In the genomic region with DNA sequence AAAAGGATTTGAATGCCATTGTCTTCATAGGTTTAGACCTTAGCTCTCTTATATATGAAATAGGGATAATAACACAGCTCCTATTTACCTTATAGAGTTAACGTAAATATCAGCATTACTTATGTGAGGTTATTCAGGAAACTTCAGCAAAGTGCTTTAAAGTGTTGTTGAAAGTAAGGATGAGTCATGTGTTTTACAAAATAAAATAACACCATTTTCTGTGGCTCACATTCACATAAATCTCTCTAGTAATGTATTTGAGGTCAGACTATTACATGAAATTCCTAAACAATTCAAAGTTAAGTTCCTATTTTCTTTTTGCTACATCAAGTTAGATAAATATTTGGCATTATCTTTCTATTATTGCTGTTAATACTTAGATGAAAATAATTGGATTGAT, we compare ENCODE assay signal across 31 cellular contexts. TPM values are rescaled to one million over a fixed set of nuclear protein-coding genes. Genes with fewer than 3 reads are reported as not detected.
A peak's percentile ranks its signal among the peaks of the same experiment; 100 is the strongest.
DNase-seq lines count a peak whose midpoint lies in the region; ATAC-seq and TF ChIP-seq lines count a peak whose summit lies in the region.
"Had no signal": no experiment of that assay in that cellular context is flagged by ENCODE, and none has a peak within 500 bp of the region (broad histone marks: within the 10 kb centered on the region; RNA-seq: fewer than 3 reads in every experiment).

No MANE protein-coding gene starts in this region.

- H3K4me1 ChIP-seq in mammary epithelial cell (ENCODE audit: insufficient read depth, low read length), result peaks cover 16% of the 10 kb centered on the region
- H3K4me1 ChIP-seq: Caco-2, right lobe of liver, transverse colon had no signal

- dilution Hi-C loops in mammary epithelial cell (cut with HindIII; ENCODE audit: low sequenced_read_pairs), result no loop called here

- no peaks in the 10 kb centered on the region for H3K36me3 ChIP-seq in mammary epithelial cell (ENCODE audit: insufficient read depth, low read length)
- H3K36me3 ChIP-seq in H7 (replicated peaks; ENCODE audit: control insufficient read depth, insufficient read depth, low read length), result no peaks in the 10 kb centered on the region
- H3K36me3 ChIP-seq: right lobe of liver, transverse colon had no signal

- H3K9me3 ChIP-seq in mammary epithelial cell (replicated peaks; ENCODE audit: insufficient read depth, low read length), result no peaks in the 10 kb centered on the region
- H3K9me3 ChIP-seq: Caco-2, right lobe of liver, SK-N-SH, transverse colon had no signal

- H3K4me3 ChIP-seq in mammary epithelial cell (replicated peaks in 1 of 3; ENCODE audit: insufficient read depth in 1 of 3, low read depth in 2 of 3, low read length in 3 of 3), result no peak overlapping the region
- no peak overlapping the region for H3K4me3 ChIP-seq in fibroblast of pulmonary artery (replicated peaks; ENCODE audit: low read depth, low read length)
- H3K4me3 ChIP-seq in H7 (ENCODE audit: insufficient read depth, low read depth, low read length), result no peak overlapping the region
- H3K4me3 ChIP-seq: PC-9, right lobe of liver, transverse colon had no signal

- TF ChIP-seq CTCF in mammary epithelial cell (conservative IDR thresholded peaks at IDR 0.05 in 1 of 2, IDR thresholded peaks at IDR 0.05 in 1 of 2; ENCODE audit: extremely low read depth in 1 of 2, insufficient read depth in 1 of 2, low read depth in 1 of 2, low read length in 2 of 2) (no peak), fibroblast of pulmonary artery (IDR thresholded peaks at IDR 0.05; ENCODE audit: low read length, missing control alignments) (no peak)

- no peak overlapping the region for H3K9ac ChIP-seq in mammary epithelial cell (ENCODE audit: insufficient read depth, low read length)
- H3K9ac ChIP-seq: SK-N-SH had no signal

- no peaks in the 10 kb centered on the region for H4K20me1 ChIP-seq in mammary epithelial cell (ENCODE audit: insufficient read depth, low read length)

- intact Hi-C loops in mammary epithelial cell (cut with micrococcal nuclease), result no loop called here

- no peak overlapping the region for H2AFZ ChIP-seq in mammary epithelial cell (ENCODE audit: low read depth, low read length)
- H2AFZ ChIP-seq: PC-9 had no signal

- WGBS in mammary epithelial cell (ENCODE audit: low coverage, missing lambda C conversion rate), result 87% methylated on average over 1 of the region's 1 CpG

- peak; percentile 11 for DNase-seq in HCEC 1CT
- DNase-seq in mammary epithelial cell, result peak; percentile 37
- DNase-seq in fibroblast of pulmonary artery (ENCODE audit: low read depth), result peak; percentile 4
- DNase-seq in G401 (ENCODE audit: low spot score), result no peak
- no peak for DNase-seq in H7
- no peak for DNase-seq in activated CD4-positive, alpha-beta T cell treated with anti-CD3 and anti-CD28 coated beads, Interleukin-2, amount 50 U/mL, for 1 hour
- DNase-seq: activated CD4-positive, alpha-beta memory T cell treated with anti-CD3 and anti-CD28 coated beads for 36 hours; activated naive CD4-positive, alpha-beta T cell; Caco-2; head of caudate nucleus; islet precursor cell; Kasumi-1; left ventricle myocardium superior; MV-4-11; NCI-H1436 treated with DMSO at 0.1 percent for 48 hours; NCI-H2081 treated with DMSO at 0.1 percent for 48 hours; NCI-H2227 treated with DMSO at 0.1 percent for 48 hours; NCI-H526; PC-9; posterior cingulate gyrus; right lobe of liver; SK-N-SH; stimulated activated CD4-positive, alpha-beta T cell treated with anti-CD3 and anti-CD28 coated beads, Interleukin-4, amount 100 ng/mL, for 4 hours; transverse colon had no signal

- no peaks in the 10 kb centered on the region for H3K27me3 ChIP-seq in mammary epithelial cell (ENCODE audit: insufficient read depth, low read length)
- no peaks in the 10 kb centered on the region for H3K27me3 ChIP-seq in H7 (ENCODE audit: control insufficient read depth, insufficient read depth, low read length)
- H3K27me3 ChIP-seq: right lobe of liver, transverse colon had no signal

- no peaks in the 10 kb centered on the region for H3K79me2 ChIP-seq in mammary epithelial cell (ENCODE audit: insufficient read depth, low read length)

- in situ Hi-C loops in mammary epithelial cell (cut with MboI; ENCODE audit: low sequenced_read_pairs in 2 of 2), result no loop called here
- in situ Hi-C loops in G401 (cut with HindIII; ENCODE audit: low sequenced_read_pairs), result no loop called here

- BruUV-seq in mammary epithelial cell (replicated peaks; lab: Mats Ljungman, UMichigan), result no TSS peak

- H3K27ac ChIP-seq in mammary epithelial cell (ENCODE audit: insufficient read depth, low read depth, low read length), result peak overlapping the region; percentile 49
- H3K27ac ChIP-seq: PC-9, right lobe of liver, transverse colon had no signal

- peak overlapping the region; percentile 13 for H3K4me2 ChIP-seq in mammary epithelial cell (ENCODE audit: insufficient read depth, low read depth, low read length)
- H3K4me2 ChIP-seq: PC-9, SK-N-SH had no signal

- no peak for ATAC-seq in HG03354 (IDR thresholded peaks at IDR 0.05; ENCODE audit: poor library complexity, severe bottlenecking, unreplicated experiment)
- ATAC-seq: left ventricle myocardium superior, right lobe of liver, Right ventricle myocardium inferior had no signal

- CTCF ChIA-PET in mammary epithelial cell (lab: Charles Lee; ENCODE audit: low non-redundant PET), result no interaction called here

RNA-seq across cellular contexts. Expression of gene GNRHR, which starts 2.9 kb away (rescaled TPM):
- under 1 TPM in 1 of 2 donors, not detected in 1; 0.26 TPM for total RNA-seq in mammary epithelial cell
- polyA plus RNA-seq in mammary epithelial cell, result 0.05 TPM
- polyA minus RNA-seq in mammary epithelial cell, result not detected
- total RNA-seq in G401 (2014; rRNA removed; shearing (Covaris generic)), result not detected in 2 replicates
- total RNA-seq in H7 (2014; rRNA removed; shearing (Covaris generic)), result not detected in 2 replicates
- total RNA-seq: activated CD4-positive, alpha-beta memory T cell treated with anti-CD3 and anti-CD28 coated beads for 36 hours; Caco-2; cerebellum; left ventricle myocardium superior; myocyte; PC-9; right lobe of liver; Right ventricle myocardium inferior; T-helper 1 cell treated with Interleukin-12 subunit alpha and Interleukin-12 subunit beta and Interleukin-4 antibody, amounts not matched to agents 30 ng/mL and 1 ng/mL, for 36 hours; transverse colon had no signal
- polyA plus RNA-seq: adipose tissue, CD14-positive monocyte had no signal

RNA-seq across cellular contexts. Expression of gene UBA6, which starts 50.3 kb away (rescaled TPM):
- 100 to 1,000 TPM; 178 to 203 TPM for total RNA-seq in mammary epithelial cell
- polyA plus RNA-seq in mammary epithelial cell, result 143 TPM
- 130 TPM for polyA minus RNA-seq in mammary epithelial cell
- 28.4 and 98.3 TPM in 2 replicates for total RNA-seq in G401 (2014; rRNA removed; shearing (Covaris generic))
- 37.6 and 60.4 TPM in 2 replicates for total RNA-seq in H7 (2014; rRNA removed; shearing (Covaris generic))

Comparison
In these comparisons a context has a peak if more than half of its experiments do, and no peak if none do; other contexts are left out.
1. DNase-seq: peak in HCEC 1CT (single experiment), mammary epithelial cell (single experiment) and fibroblast of pulmonary artery (single experiment); none in G401 (single experiment), H7 (single experiment) and activated CD4-positive, alpha-beta T cell treated with anti-CD3 and anti-CD28 coated beads, Interleukin-2, amount 50 U/mL, for 1 hour (single experiment).